Comparison of ENCODE assay signal across 14 cellular contexts in the genomic region with DNA sequence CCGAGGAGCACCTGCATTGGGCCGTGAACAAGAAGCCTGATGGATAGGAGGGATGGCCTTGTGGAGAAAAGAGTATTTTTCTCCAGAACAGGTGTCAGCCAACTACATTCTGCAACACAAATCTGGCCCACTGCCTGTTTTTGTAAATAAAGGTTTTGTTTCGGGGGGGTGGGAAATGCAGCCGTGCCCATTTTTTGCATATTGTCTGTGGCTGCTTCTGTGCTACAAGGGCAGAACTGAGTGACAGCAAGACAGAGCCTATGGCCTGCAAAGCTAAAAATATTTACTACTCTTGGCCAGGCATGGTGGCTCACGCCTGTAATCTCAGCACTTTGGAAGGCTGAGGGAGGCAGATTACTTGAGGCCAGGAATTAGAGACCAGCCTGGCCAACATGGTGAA.
DNase-seq lines count a peak whose midpoint lies in the region; ATAC-seq and TF ChIP-seq lines count a peak whose summit lies in the region.
"Had no signal": no experiment of that assay in that cellular context is flagged by ENCODE, and none has a peak within 500 bp of the region (broad histone marks: within the 10 kb centered on the region; RNA-seq: fewer than 3 reads in every experiment).

No MANE protein-coding gene starts in this region.

- POLR2A ChIA-PET in activated B cell treated with CpG ODN at 0.5 μM for 24 hours (lab: Charles Lee): no interaction called here

- H3K4me1 Mint-ChIP-seq in activated B cell treated with CpG ODN at 0.5 μM for 24 hours: peaks cover 28% of the 10 kb centered on the region
- peaks cover 10% of the 10 kb centered on the region for H3K4me1 Mint-ChIP-seq in mesothelial cell of epicardium

- H3K27me3 Mint-ChIP-seq in activated B cell treated with CpG ODN at 0.5 μM for 24 hours (no peaks in the 10 kb centered on the region), mesothelial cell of epicardium (ENCODE audit: low read depth) (peaks cover 11% of the 10 kb centered on the region)

- no peak overlapping the region for H3K4me3 ChIP-seq in brain microvascular endothelial cell (ENCODE audit: low read depth, low read length)
- H3K4me3 ChIP-seq: body of pancreas, right lobe of liver, tibial nerve had no signal

- CTCF ChIA-PET in activated B cell treated with CpG ODN at 0.5 μM for 24 hours (lab: Charles Lee): no interaction called here

- in situ Hi-C loops in brain microvascular endothelial cell (cut with HindIII; ENCODE audit: low pct_ligation_motif_present, low sequenced_read_pairs): no loop called here

- H3K9me3 Mint-ChIP-seq in activated B cell treated with CpG ODN at 0.5 μM for 24 hours (no peaks in the 10 kb centered on the region), mesothelial cell of epicardium (no peaks in the 10 kb centered on the region)
- H3K9me3 Mint-ChIP-seq: activated T-helper 1 cell treated with anti-CD3 and anti-CD28 coated beads, Interleukin-12 subunit alpha, Interleukin-12 subunit beta, Interleukin-2, Interleukin-4 antibody, amounts not matched to agents 30 ng/mL and 10 ng/mL and 1 ng/mL, durations not matched to agents 14 hours and 24 hours and 36 hours had no signal

- no peak overlapping the region for H3K27ac Mint-ChIP-seq in activated B cell treated with CpG ODN at 0.5 μM for 24 hours
- no peak overlapping the region for H3K27ac Mint-ChIP-seq in mesothelial cell of epicardium
- H3K27ac Mint-ChIP-seq: activated T-helper 1 cell treated with anti-CD3 and anti-CD28 coated beads, Interleukin-12 subunit alpha, Interleukin-12 subunit beta, Interleukin-2, Interleukin-4 antibody, amounts not matched to agents 30 ng/mL and 10 ng/mL and 1 ng/mL, durations not matched to agents 14 hours and 24 hours and 36 hours had no signal

- H3K27me3 ChIP-seq in brain microvascular endothelial cell (replicated peaks): no peaks in the 10 kb centered on the region
- H3K27me3 ChIP-seq: body of pancreas, right lobe of liver, tibial nerve had no signal

- intact Hi-C loops in activated B cell treated with CpG ODN at 0.5 μM for 24 hours (cut with micrococcal nuclease): no loop called here

- no peaks in the 10 kb centered on the region for H3K36me3 ChIP-seq in brain microvascular endothelial cell (replicated peaks)
- H3K36me3 ChIP-seq: right lobe of liver, tibial nerve had no signal

- peak; percentile 68 for ATAC-seq in GM18861 (IDR thresholded peaks at IDR 0.05; ENCODE audit: unreplicated experiment)
- peak; percentile 49 for ATAC-seq in GM21528 (IDR thresholded peaks at IDR 0.05; ENCODE audit: low FRiP score, unreplicated experiment)
- peak; percentile 71 for ATAC-seq in HG03066 (IDR thresholded peaks at IDR 0.05; ENCODE audit: low read depth, unreplicated experiment)
- ATAC-seq in activated B cell treated with CpG ODN at 0.5 μM for 24 hours (ENCODE audit: low read depth): peak; percentile 73
- no peak for ATAC-seq in GM18870 (IDR thresholded peaks at IDR 0.05; ENCODE audit: unreplicated experiment)
- ATAC-seq: body of pancreas, HCT116, right lobe of liver had no signal

- H3K27ac ChIP-seq in brain microvascular endothelial cell: no peak overlapping the region
- H3K27ac ChIP-seq: body of pancreas, right lobe of liver, tibial nerve, VCaP had no signal

- H3K4me3 Mint-ChIP-seq in activated B cell treated with CpG ODN at 0.5 μM for 24 hours: peak overlapping the region; percentile 0
- no peak overlapping the region for H3K4me3 Mint-ChIP-seq in mesothelial cell of epicardium
- H3K4me3 Mint-ChIP-seq: activated T-helper 1 cell treated with anti-CD3 and anti-CD28 coated beads, Interleukin-12 subunit alpha, Interleukin-12 subunit beta, Interleukin-2, Interleukin-4 antibody, amounts not matched to agents 30 ng/mL and 10 ng/mL and 1 ng/mL, durations not matched to agents 14 hours and 24 hours and 36 hours had no signal

- DNase-seq in activated B cell treated with CpG ODN at 0.5 μM for 24 hours (no peak), pons (ENCODE audit: low spot score) (no peak), brain microvascular endothelial cell (no peak), mesothelial cell of epicardium (ENCODE audit: low spot score in 2 of 2, unreplicated experiment in 2 of 2) (no peak)
- DNase-seq: right lobe of liver had no signal

- H3K36me3 Mint-ChIP-seq in activated B cell treated with CpG ODN at 0.5 μM for 24 hours (ENCODE audit: low read depth): no peaks in the 10 kb centered on the region
- no peaks in the 10 kb centered on the region for H3K36me3 Mint-ChIP-seq in mesothelial cell of epicardium

- TF ChIP-seq CTCF in activated B cell treated with CpG ODN at 0.5 μM for 24 hours (IDR thresholded peaks at IDR 0.05) (no peak), brain microvascular endothelial cell (IDR thresholded peaks at IDR 0.05; ENCODE audit: low read depth, low read length, missing control alignments) (no peak), mesothelial cell of epicardium (IDR thresholded peaks at IDR 0.05; ENCODE audit: unreplicated experiment) (no peak)
